In genomic region chr19:10295305-10295846, GRCh38 we compare ENCODE assay signal across 9 cellular contexts. TPM values are rescaled to one million over a fixed set of nuclear protein-coding genes. Genes with fewer than 3 reads are reported as not detected.
DNase-seq lines count a peak whose midpoint lies in the region; ATAC-seq and TF ChIP-seq lines count a peak whose summit lies in the region.
"Had no signal": no experiment of that assay in that cellular context is flagged by ENCODE, and none has a peak within 500 bp of the region (broad histone marks: within the 10 kb centered on the region; RNA-seq: fewer than 3 reads in every experiment).

No MANE protein-coding gene starts in this region.

- TF ChIP-seq POLR2A in right lobe of liver (IDR thresholded peaks at IDR 0.05) = no peak
- peak; percentile 23 for TF ChIP-seq POLR2A in transverse colon (IDR thresholded peaks at IDR 0.05)

- peak; percentile 50 for DNase-seq in MM.1S
- peak; percentile 71 for DNase-seq in activated naive CD4-positive, alpha-beta T cell treated with Interleukin-2 at 50 U/mL for 16 hours
- peak in 1 of 3 donors; percentile 46 for DNase-seq in right lobe of liver
- DNase-seq in transverse colon = peak; percentile 74
- DNase-seq in nucleus accumbens (lab: John Stamatoyannopoulos, UW) = no peak
- DNase-seq in middle frontal gyrus (ENCODE audit: extremely low spot score, low spot score) = no peak
- no peak for DNase-seq in H4 (ENCODE audit: low spot score)

- H4K20me1 ChIP-seq in MM.1S (ENCODE audit: insufficient read depth, low read length) = no peaks in the 10 kb centered on the region

- H3F3A ChIP-seq in MM.1S (ENCODE audit: insufficient read depth, low read length) = 0 out of 2 replicates have a peak, but pooled peaks cover 6% of the 10 kb centered on the region

- no peak for TF ChIP-seq EP300 in transverse colon (IDR thresholded peaks at IDR 0.05; ENCODE audit: low read depth)

- peaks cover 18% of the 10 kb centered on the region for H3K4me1 ChIP-seq in MM.1S (ENCODE audit: low read length)
- H3K4me1 ChIP-seq in right lobe of liver = peaks cover 0 to 26% (median 6%) of the 10 kb centered on the region in 4 donors
- H3K4me1 ChIP-seq in transverse colon = peaks cover 29 to 50% (median 45%) of the 10 kb centered on the region in 4 donors

- in situ Hi-C loops in transverse colon (cut with MboI; ENCODE audit: low pct_ligation_motif_present in 1 of 4, low pct_unique_long_range_greater_than_20kb in 1 of 4, low sequenced_read_pairs in 3 of 4) = no loop called here

- H3K9me3 ChIP-seq in MM.1S (replicated peaks; ENCODE audit: insufficient read depth, low read length) = no peaks in the 10 kb centered on the region
- no peaks in the 10 kb centered on the region for H3K9me3 ChIP-seq in right lobe of liver
- no peaks in the 10 kb centered on the region for H3K9me3 ChIP-seq in transverse colon
- H3K9me3 ChIP-seq: SJSA1 had no signal

- H3K4me3 ChIP-seq in MM.1S (ENCODE audit: low read length) (peak overlapping the region; percentile 53), right lobe of liver (no peak overlapping the region), transverse colon (peak overlapping the region in 3 of 4 donors; percentile 1 to 36 (median 18))
- H3K4me3 ChIP-seq: SJSA1 had no signal

- H2AFZ ChIP-seq in MM.1S (ENCODE audit: low read length) = peak overlapping the region; percentile 82

- H3K9ac ChIP-seq in MM.1S (ENCODE audit: low read length) = no peak overlapping the region

- H3K4me2 ChIP-seq in MM.1S (ENCODE audit: low read depth, low read length) = peak overlapping the region; percentile 95

- TF ChIP-seq CTCF in MM.1S (IDR thresholded peaks at IDR 0.05; ENCODE audit: low read length) (0 out of 2 replicates have a peak, but pooled peaks have one; percentile 5), right lobe of liver (IDR thresholded peaks at IDR 0.05) (no peak), transverse colon (IDR thresholded peaks at IDR 0.05) (peak in 1 of 5 experiments; percentile 9)

- intact Hi-C loops in right lobe of liver (cut with DNase I) = no loop called here
- intact Hi-C loops in transverse colon (cut with DNase I; ENCODE audit: low total_unique reads) = no loop called here

- no peaks in the 10 kb centered on the region for H3K36me3 ChIP-seq in MM.1S (replicated peaks; ENCODE audit: insufficient read depth, low read length)
- H3K36me3 ChIP-seq in right lobe of liver = no peaks in the 10 kb centered on the region
- no peaks in the 10 kb centered on the region for H3K36me3 ChIP-seq in transverse colon
- H3K36me3 ChIP-seq: SJSA1 had no signal

- WGBS in right lobe of liver (ENCODE audit: insufficient coverage, low coverage, low lambda C conversion rate, missing lambda C conversion rate) = 4% methylated on average over 29 of the region's 48 CpGs
- 2% methylated on average over 44 of the region's 48 CpGs; no CpG with 5 or more reads in 1 of the 2 donors for WGBS in transverse colon (ENCODE audit: low coverage in 1 of 2), 2 donors

- peak; percentile 60 for ATAC-seq in GM18498 (IDR thresholded peaks at IDR 0.05; ENCODE audit: unreplicated experiment)
- ATAC-seq in right lobe of liver = peak; percentile 16 to 35 (median 26)

- H3K27ac ChIP-seq in MM.1S (ENCODE audit: low read length) = no peak overlapping the region
- H3K27ac ChIP-seq in right lobe of liver = no peak overlapping the region
- no peak overlapping the region for H3K27ac ChIP-seq in transverse colon
- H3K27ac ChIP-seq: SJSA1 had no signal

- peaks cover 23% of the 10 kb centered on the region for H3K27me3 ChIP-seq in MM.1S (replicated peaks; ENCODE audit: insufficient read depth, low read length)
- peaks cover 12 to 34% of the 10 kb centered on the region in 2 donors for H3K27me3 ChIP-seq in right lobe of liver
- peaks cover 94% of the 10 kb centered on the region for H3K27me3 ChIP-seq in transverse colon

- H3K9me2 ChIP-seq in MM.1S (replicated peaks; ENCODE audit: insufficient read depth, low read length) = no peaks in the 10 kb centered on the region

- no peaks in the 10 kb centered on the region for H3K79me2 ChIP-seq in MM.1S (ENCODE audit: low read length)

RNA-seq across cellular contexts. Expression of gene ICAM5, which starts 5.6 kb away (rescaled TPM):
- total RNA-seq in right lobe of liver (under 1 TPM in 3 of 6 experiments, not detected in 3; 0.06 to 0.27 (median 0.24) TPM), transverse colon (under 1 TPM in 2 of 4 donors, not detected in 2; 0.27 to 0.48 TPM)
- total RNA-seq in H4 (2014; rRNA removed; shearing (Covaris generic)) = 0.87 and 1.5 TPM in 2 replicates

RNA-seq across cellular contexts. Expression of gene ICAM4, which starts 8.6 kb away (rescaled TPM):
- 1 to 10 TPM in 1 of 6 experiments, under 1 TPM in 2, not detected in 3; 0.62 to 1.6 (median 0.80) TPM for total RNA-seq in right lobe of liver
- under 1 TPM in 2 of 4 donors, not detected in 2; 0.48 to 0.55 TPM for total RNA-seq in transverse colon
- 0.15 TPM in 1 of 2 replicates, not detected in the other for total RNA-seq in H4 (2014; rRNA removed; shearing (Covaris generic))
- total RNA-seq: SJSA1 had no signal

RNA-seq across cellular contexts. Expression of gene ZGLP1, which starts 14.2 kb away (rescaled TPM):
- 1 to 10 TPM in 5 of 6 experiments, under 1 TPM in 1; 0.62 to 4.4 (median 1.5) TPM for total RNA-seq in right lobe of liver
- 1 to 10 TPM; 1.9 to 8.2 (median 3.8) TPM for total RNA-seq in transverse colon
- 0.18 and 1.8 TPM in 2 replicates for total RNA-seq in H4 (2014; rRNA removed; shearing (Covaris generic))

RNA-seq across cellular contexts. Expression of gene FDX2, which starts 20.4 kb away (rescaled TPM):
- 10 to 100 TPM in 4 of 6 experiments, 1 to 10 TPM in 2; 8.9 to 17.1 (median 10.7) TPM for total RNA-seq in right lobe of liver
- total RNA-seq in transverse colon = 10 to 100 TPM in 1 of 4 donors, 1 to 10 TPM in 2, not detected in 1; 6.1 to 28.9 (median 8.4) TPM
- total RNA-seq in H4 (2014; rRNA removed; shearing (Covaris generic)) = 23.6 and 40.0 TPM in 2 replicates

RNA-seq across cellular contexts. Expression of gene ICAM1, which starts 24.5 kb away (rescaled TPM):
- total RNA-seq in right lobe of liver (100 to 1,000 TPM in 1 of 6 experiments, 10 to 100 TPM in 4, 1 to 10 TPM in 1; 4.6 to 186 (median 38.5) TPM), transverse colon (10 to 100 TPM in 1 of 4 donors, 1 to 10 TPM in 3; 6.4 to 26.6 (median 7.7) TPM)
- 0.06 and 0.12 TPM in 2 replicates for total RNA-seq in H4 (2014; rRNA removed; shearing (Covaris generic))

Comparison
In these comparisons a context has a peak if more than half of its experiments do, and no peak if none do; other contexts are left out.
1. DNase-seq: peak in MM.1S (single experiment), activated naive CD4-positive, alpha-beta T cell treated with Interleukin-2 at 50 U/mL for 16 hours (single experiment) and transverse colon (single experiment); none in nucleus accumbens (0 of 56), middle frontal gyrus (single experiment) and H4 (single experiment).
2. H3K4me3 ChIP-seq: peak in MM.1S (single experiment) and transverse colon (3 of 4); none in right lobe of liver (0 of 3).